In genomic region chr18:72868666-72869661, GRCh38 we compare ENCODE assay signal across 9 cellular contexts. TPM values are rescaled to one million over a fixed set of nuclear protein-coding genes. Genes with fewer than 3 reads are reported as not detected.
DNase-seq lines count a peak whose midpoint lies in the region; ATAC-seq and TF ChIP-seq lines count a peak whose summit lies in the region.
"Had no signal": no experiment of that assay in that cellular context is flagged by ENCODE, and none has a peak within 500 bp of the region (broad histone marks: within the 10 kb centered on the region; RNA-seq: fewer than 3 reads in every experiment).

No MANE protein-coding gene starts in this region.

- no peak overlapping the region for H3K27ac ChIP-seq in right cardiac atrium (ENCODE audit: low read length)
- no peak overlapping the region for H3K27ac ChIP-seq in stomach

- TF ChIP-seq EP300 in stomach (IDR thresholded peaks at IDR 0.05) = no peak

- peak in 1 of 2 donors; percentile 13 for ATAC-seq in right cardiac atrium
- no peak for ATAC-seq in HG02870 (IDR thresholded peaks at IDR 0.05; ENCODE audit: unreplicated experiment)
- no peak for ATAC-seq in HG03354 (IDR thresholded peaks at IDR 0.05; ENCODE audit: poor library complexity, severe bottlenecking, unreplicated experiment)

- TF ChIP-seq POLR2A in stomach (IDR thresholded peaks at IDR 0.05) = no peak

- peak overlapping the region; percentile 72 for H3K9ac ChIP-seq in NT2/D1 (ENCODE audit: insufficient read length, low read depth)

- DNase-seq in NCI-H1417 (lab: John Stamatoyannopoulos, UW) = peak in 2 of 3 experiments; percentile 65 to 67
- DNase-seq in NCI-H1417 treated with DMSO at 0.1 percent for 48 hours (lab: John Stamatoyannopoulos, UW) = no peak
- no peak for DNase-seq in NT2/D1 (ENCODE audit: low read depth, low spot score)
- DNase-seq in right cardiac atrium = peak in 1 of 3 donors; percentile 45
- no peak for DNase-seq in stomach
- no peak for DNase-seq in hepatic stellate cell (ENCODE audit: low spot score)
- DNase-seq: NCI-H526 treated with DMSO at 0.1 percent for 48 hours had no signal

- WGBS in right cardiac atrium = 3% methylated on average over 92 of the region's 92 CpGs
- WGBS in stomach, 5 donors = 4 to 10% (median 6%) methylated on average over 57 to 92 of the region's 92 CpGs

- H3K4me1 ChIP-seq in NT2/D1 (ENCODE audit: insufficient read depth, insufficient read length) (no peaks in the 10 kb centered on the region), right cardiac atrium (ENCODE audit: control insufficient read depth, insufficient read depth, low read length) (peaks cover 2% of the 10 kb centered on the region), stomach (peaks cover 0 to 30% (median 21%) of the 10 kb centered on the region in 4 donors)

- TF ChIP-seq CTCF in stomach (IDR thresholded peaks at IDR 0.05) = no peak

- H3K4me3 ChIP-seq in NT2/D1 (ENCODE audit: insufficient read length, low read depth) (peak overlapping the region; percentile 62), right cardiac atrium (ENCODE audit: low read length) (peak overlapping the region; percentile 65), stomach (peak overlapping the region; percentile 21 to 36 (median 30))

- intact Hi-C loops in right cardiac atrium (cut with DNase I) = no loop called here
- intact Hi-C loops in stomach (cut with DNase I; ENCODE audit: low total_unique reads) = no loop called here

- H3K36me3 ChIP-seq in NT2/D1 (ENCODE audit: insufficient read depth, insufficient read length, low read length) = peaks cover 4% of the 10 kb centered on the region
- H3K36me3 ChIP-seq in stomach = no peaks in the 10 kb centered on the region

- H3K9me3 ChIP-seq in NT2/D1 (ENCODE audit: insufficient read depth, low read length) (no peaks in the 10 kb centered on the region), right cardiac atrium (ENCODE audit: control insufficient read depth, low read length) (no peaks in the 10 kb centered on the region), stomach (peaks cover 0 to 18% (median 0%) of the 10 kb centered on the region in 4 donors)

- H3K27me3 ChIP-seq in NT2/D1 (ENCODE audit: insufficient read depth, insufficient read length) (peaks cover 44% of the 10 kb centered on the region), right cardiac atrium (ENCODE audit: control insufficient read depth, insufficient read depth) (no peaks in the 10 kb centered on the region), stomach (peaks cover 3 to 65% (median 28%) of the 10 kb centered on the region in 3 donors)

RNA-seq across cellular contexts. Expression of gene NETO1, which starts 1.2 kb away (rescaled TPM):
- 1 to 10 TPM in 3 of 4 donors, under 1 TPM in 1; 0.68 to 1.9 (median 1.1) TPM for total RNA-seq in right cardiac atrium
- 0.57 TPM for polyA plus RNA-seq in right cardiac atrium
- total RNA-seq in stomach = 1 to 10 TPM in 2 of 5 donors, under 1 TPM in 1, not detected in 2; 0.73 to 8.8 (median 1.2) TPM
- polyA plus RNA-seq in stomach = under 1 TPM; 0.06 to 0.33 (median 0.31) TPM

Comparison
In these comparisons a context has a peak if more than half of its experiments do, and no peak if none do; other contexts are left out.
1. DNase-seq: peak in NCI-H1417 (2 of 3); none in NCI-H1417 treated with DMSO at 0.1 percent for 48 hours (single experiment), NT2/D1 (single experiment), stomach (single experiment) and hepatic stellate cell (single experiment).
2. Peak in every context shown above with its lines, with median percentiles within 50 percentile points of each other: H3K4me3 ChIP-seq.